10 cellular contexts compared by ENCODE assay signal in the genomic region with DNA sequence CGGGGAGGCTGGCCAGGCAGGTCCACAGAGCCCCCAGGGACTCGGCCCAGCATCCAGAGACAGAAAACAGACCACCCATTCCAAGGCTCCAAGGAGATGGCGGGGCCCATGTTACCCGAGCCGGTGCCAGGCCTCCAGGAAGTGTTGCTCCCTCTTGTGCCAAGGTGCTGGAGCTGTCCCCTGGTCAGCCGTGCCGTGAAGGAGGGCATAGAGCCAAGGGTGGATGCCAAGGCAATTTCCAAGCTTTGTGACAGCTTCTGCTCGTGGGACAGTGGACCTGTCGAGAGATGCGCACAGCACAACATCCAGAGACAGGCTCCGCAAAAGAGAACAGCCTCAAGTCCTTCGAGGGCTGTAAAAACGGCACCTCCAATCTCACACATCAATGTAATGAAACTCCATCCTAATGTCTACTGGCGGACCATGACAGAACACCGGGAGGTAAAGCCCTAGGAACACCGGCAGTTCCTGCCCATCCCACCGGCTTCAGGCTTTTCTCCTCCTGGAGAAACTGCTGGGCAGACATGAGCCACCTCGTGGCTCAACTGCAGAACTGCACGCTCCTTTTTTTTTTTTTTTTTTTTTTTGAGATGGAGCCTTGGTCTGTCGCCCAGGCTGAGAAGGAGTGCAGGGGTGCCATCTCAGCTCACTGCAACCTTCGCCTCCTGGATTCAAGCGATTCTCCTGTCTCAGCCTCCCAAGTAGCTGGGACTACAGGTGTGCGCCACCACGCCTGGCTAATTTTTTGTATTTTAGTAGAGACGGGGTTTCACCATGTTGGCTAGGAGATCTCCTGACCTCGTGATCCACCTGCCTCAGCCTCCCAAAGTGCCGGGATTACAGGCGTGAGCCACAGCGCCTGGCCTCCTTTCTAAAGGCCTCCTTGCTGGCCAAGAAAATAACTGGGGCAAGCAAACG. TPM values are rescaled to one million over a fixed set of nuclear protein-coding genes. Genes with fewer than 3 reads are reported as not detected.
A peak's percentile ranks its signal among the peaks of the same experiment; 100 is the strongest.
DNase-seq lines count a peak whose midpoint lies in the region; ATAC-seq and TF ChIP-seq lines count a peak whose summit lies in the region.
"Had no signal": no experiment of that assay in that cellular context is flagged by ENCODE, and none has a peak within 500 bp of the region (broad histone marks: within the 10 kb centered on the region; RNA-seq: fewer than 3 reads in every experiment).

No MANE protein-coding gene starts in this region.

- peak; percentile 74 for ATAC-seq in activated CD8-positive, alpha-beta T cell treated with anti-CD3 and anti-CD28 coated beads for 36 hours
- no peak for ATAC-seq in HG02981 (IDR thresholded peaks at IDR 0.05; ENCODE audit: unreplicated experiment)
- ATAC-seq in GM18505 (IDR thresholded peaks at IDR 0.05; ENCODE audit: unreplicated experiment), result no peak

- TF ChIP-seq POLR2A in GM18505 (IDR thresholded peaks at IDR 0.05; ENCODE audit: borderline replicate concordance, extremely low read depth, insufficient read depth, insufficient read length), result no peak

- peak; percentile 59 for DNase-seq in AG10803 (ENCODE audit: low read depth)
- peak; percentile 82 for DNase-seq in GM10266 (ENCODE audit: extremely low spot score)
- peak; percentile 14 to 31 for DNase-seq in NCI-H1930 (lab: John Stamatoyannopoulos, UW)
- no peak for DNase-seq in activated CD8-positive, alpha-beta T cell treated with anti-CD3 and anti-CD28 coated beads for 36 hours
- DNase-seq in globus pallidus (ENCODE audit: low spot score), result peak; percentile 37
- DNase-seq in posterior vena cava (ENCODE audit: low spot score), result peak; percentile 71

- CTCF ChIA-PET in activated CD8-positive, alpha-beta T cell treated with anti-CD3 and anti-CD28 coated beads for 36 hours (lab: Charles Lee), result interaction anchor here (0.7 to 3.3 kb wide), 13 partner anchors 13 to 199 kb away, joined by 3 to 17 read pairs (median 4); no protein-coding TSS in a partner anchor

- TF ChIP-seq CTCF in AG10803 (conservative IDR thresholded peaks at IDR 0.05; ENCODE audit: low read length) (peak; percentile 77), GM10266 (IDR thresholded peaks at IDR 0.05; ENCODE audit: control insufficient read depth, insufficient read depth, low read depth, missing control alignments) (peak; percentile 50)
- peak; percentile 94 for TF ChIP-seq CTCF in activated CD8-positive, alpha-beta T cell treated with anti-CD3 and anti-CD28 coated beads for 36 hours (IDR thresholded peaks at IDR 0.05)

- H3K4me1 Mint-ChIP-seq in activated CD8-positive, alpha-beta T cell treated with anti-CD3 and anti-CD28 coated beads for 36 hours (ENCODE audit: low read depth), result peaks cover 9% of the 10 kb centered on the region

- H3K9me3 Mint-ChIP-seq in activated CD8-positive, alpha-beta T cell treated with anti-CD3 and anti-CD28 coated beads for 36 hours, result no peaks in the 10 kb centered on the region
- H3K9me3 Mint-ChIP-seq: IgD-negative memory B cell had no signal

- intact Hi-C loops in activated CD8-positive, alpha-beta T cell treated with anti-CD3 and anti-CD28 coated beads for 36 hours (cut with micrococcal nuclease), result loop anchor here (5.0 kb wide), 1 partner anchor 68 kb away; the partner anchor contains the start of gene MRPS26
- intact Hi-C loops in posterior vena cava (cut with DNase I), result loop anchor here in 1 of 2 donors (5.0 kb wide), 1 partner anchor 63 kb away; no protein-coding TSS in a partner anchor

- H3K27ac Mint-ChIP-seq in activated CD8-positive, alpha-beta T cell treated with anti-CD3 and anti-CD28 coated beads for 36 hours, result no peak overlapping the region

- POLR2A ChIA-PET in activated CD8-positive, alpha-beta T cell treated with anti-CD3 and anti-CD28 coated beads for 36 hours (lab: Charles Lee), result interaction anchor here (0.7 to 1.3 kb wide), 2 partner anchors 32 to 44 kb away, joined by 3 read pairs; partner anchors contain the start of genes FASTKD5 and UBOX5

- H3K4me3 Mint-ChIP-seq in activated CD8-positive, alpha-beta T cell treated with anti-CD3 and anti-CD28 coated beads for 36 hours, result no peak overlapping the region
- H3K4me3 Mint-ChIP-seq: IgD-negative memory B cell had no signal

- peaks cover 10% of the 10 kb centered on the region for H3K36me3 Mint-ChIP-seq in activated CD8-positive, alpha-beta T cell treated with anti-CD3 and anti-CD28 coated beads for 36 hours (ENCODE audit: low read depth)

- no peak overlapping the region for H3K4me3 ChIP-seq in AG10803 (ENCODE audit: low read length)

- H3K27me3 Mint-ChIP-seq in activated CD8-positive, alpha-beta T cell treated with anti-CD3 and anti-CD28 coated beads for 36 hours, result no peaks in the 10 kb centered on the region
- H3K27me3 Mint-ChIP-seq: IgD-negative memory B cell had no signal

RNA-seq across cellular contexts. Expression of gene AVP, which starts 30.9 kb away (rescaled TPM):
- total RNA-seq in activated CD8-positive, alpha-beta T cell treated with anti-CD3 and anti-CD28 coated beads for 36 hours, result not detected
- total RNA-seq in posterior vena cava, result not detected
- total RNA-seq: mononuclear cell had no signal

RNA-seq across cellular contexts. Expression of gene OXT, which starts 44.0 kb away (rescaled TPM):
- not detected for total RNA-seq in activated CD8-positive, alpha-beta T cell treated with anti-CD3 and anti-CD28 coated beads for 36 hours
- total RNA-seq in posterior vena cava, result not detected
- total RNA-seq: mononuclear cell had no signal

RNA-seq across cellular contexts. Expression of gene FASTKD5, which starts 44.2 kb away (rescaled TPM):
- 10 to 100 TPM; 17.3 to 18.1 TPM for total RNA-seq in activated CD8-positive, alpha-beta T cell treated with anti-CD3 and anti-CD28 coated beads for 36 hours
- 10 to 100 TPM in 1 of 2 donors, 1 to 10 TPM in 1; 9.2 to 10.6 TPM for total RNA-seq in posterior vena cava

RNA-seq across cellular contexts. Expression of gene UBOX5, which starts 44.2 kb away (rescaled TPM):
- 1 to 10 TPM; 5.0 to 6.9 TPM for total RNA-seq in activated CD8-positive, alpha-beta T cell treated with anti-CD3 and anti-CD28 coated beads for 36 hours
- total RNA-seq in posterior vena cava, result 1 to 10 TPM; 5.2 to 6.2 TPM

RNA-seq across cellular contexts. Expression of gene LZTS3, which starts 57.9 kb away (rescaled TPM):
- 1 to 10 TPM; 1.3 to 1.4 TPM for total RNA-seq in activated CD8-positive, alpha-beta T cell treated with anti-CD3 and anti-CD28 coated beads for 36 hours
- total RNA-seq in posterior vena cava, result 1 to 10 TPM; 4.2 to 8.0 TPM
